20 cellular contexts compared by ENCODE assay signal in the genomic region with DNA sequence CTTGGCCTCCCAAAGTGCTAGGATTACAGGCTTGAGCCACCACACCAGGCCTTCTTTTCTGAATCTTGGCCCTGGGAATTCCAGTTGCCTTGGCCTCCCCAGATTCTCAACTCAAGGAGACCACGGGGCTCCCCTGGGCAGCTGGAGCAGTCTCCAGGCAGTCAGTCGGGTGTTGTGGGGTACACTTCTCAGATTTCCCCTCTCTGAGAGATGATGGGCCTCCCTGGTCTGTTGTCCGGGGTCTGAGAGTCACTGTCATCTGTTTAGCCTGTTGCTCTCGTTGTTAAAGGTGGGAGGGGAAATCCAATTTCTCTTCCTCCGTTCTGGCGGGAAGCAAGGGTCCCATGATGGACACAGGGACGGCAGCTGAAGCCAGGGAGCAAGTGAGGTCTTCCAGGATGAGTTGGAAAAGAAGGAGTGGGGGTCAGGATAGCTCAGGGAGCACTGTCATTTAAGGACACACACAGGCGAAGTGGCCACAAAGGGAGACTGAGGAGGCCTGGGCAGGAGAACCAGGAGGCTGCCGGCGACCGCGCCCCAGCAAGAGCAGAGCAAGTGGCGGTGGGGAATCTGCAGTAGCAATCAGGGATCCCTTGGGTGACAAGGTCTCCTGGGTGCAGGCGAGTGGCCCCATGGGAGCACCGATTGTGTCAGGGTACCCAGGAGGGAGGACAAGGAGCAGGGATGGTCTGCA.
"Had no signal": no experiment of that assay in that cellular context is flagged by ENCODE, and none has a peak within 500 bp of the region (broad histone marks: within the 10 kb centered on the region; RNA-seq: fewer than 3 reads in every experiment).

No MANE protein-coding gene starts in this region.

- H3K9me3 Mint-ChIP-seq: natural killer cell; stimulated activated memory B cell treated with anti-CD40 and anti-IgM and Interleukin-4, amounts not matched to agents 10 μg/mL and 1 μg/mL and 100 μg/mL, for 72 hours; stimulated activated naive CD8-positive, alpha-beta T cell treated with anti-CD3 and anti-CD28 coated beads, Interleukin-15, Interleukin-2, amounts not matched to agents 100 ng/mL and 50 ng/mL, for 24 hours had no signal

- ATAC-seq: esophagus mucosa; heart left ventricle; mucosa of descending colon; natural killer cell; stimulated activated memory B cell treated with anti-CD40 and anti-IgM and Interleukin-4, amounts not matched to agents 10 μg/mL and 1 μg/mL and 100 μg/mL, for 72 hours had no signal

- H3K9me3 ChIP-seq: heart left ventricle, mucosa of descending colon, tibial artery, upper lobe of left lung, vagina had no signal

- H3K27me3 ChIP-seq: dorsolateral prefrontal cortex, tibial artery, upper lobe of left lung, vagina had no signal

- H3K27me3 Mint-ChIP-seq: stimulated activated memory B cell treated with anti-CD40 and anti-IgM and Interleukin-4, amounts not matched to agents 10 μg/mL and 1 μg/mL and 100 μg/mL, for 72 hours; stimulated activated naive CD8-positive, alpha-beta T cell treated with anti-CD3 and anti-CD28 coated beads, Interleukin-15, Interleukin-2, amounts not matched to agents 100 ng/mL and 50 ng/mL, for 24 hours had no signal

- H3K36me3 Mint-ChIP-seq: natural killer cell; stimulated activated memory B cell treated with anti-CD40 and anti-IgM and Interleukin-4, amounts not matched to agents 10 μg/mL and 1 μg/mL and 100 μg/mL, for 72 hours had no signal

- H3K4me3 ChIP-seq: dorsolateral prefrontal cortex, heart left ventricle, mucosa of descending colon, smooth muscle cell, tibial artery, upper lobe of left lung, vagina had no signal

- H3K27ac Mint-ChIP-seq: natural killer cell; stimulated activated memory B cell treated with anti-CD40 and anti-IgM and Interleukin-4, amounts not matched to agents 10 μg/mL and 1 μg/mL and 100 μg/mL, for 72 hours; stimulated activated naive CD8-positive, alpha-beta T cell treated with anti-CD3 and anti-CD28 coated beads, Interleukin-15, Interleukin-2, amounts not matched to agents 100 ng/mL and 50 ng/mL, for 24 hours had no signal

- H3K4me3 Mint-ChIP-seq: natural killer cell; stimulated activated memory B cell treated with anti-CD40 and anti-IgM and Interleukin-4, amounts not matched to agents 10 μg/mL and 1 μg/mL and 100 μg/mL, for 72 hours; stimulated activated naive CD8-positive, alpha-beta T cell treated with anti-CD3 and anti-CD28 coated beads, Interleukin-15, Interleukin-2, amounts not matched to agents 100 ng/mL and 50 ng/mL, for 24 hours had no signal

- DNase-seq: cortex of kidney; dorsolateral prefrontal cortex; effector CD8-positive, alpha-beta T cell; heart left ventricle; hippocampal formation; kidney glomerular epithelial cell; mammary epithelial cell; mucosa of descending colon; natural killer cell; stimulated activated CD4-positive, alpha-beta T cell treated with anti-CD3 and anti-CD28 coated beads, Interleukin-1b, Interleukin-23, amount 100 ng/mL, for 48 hours; stimulated activated CD4-positive, alpha-beta T cell treated with anti-CD3 and anti-CD28 coated beads, Interleukin-4, amount 100 ng/mL, for 24 hours; upper lobe of left lung had no signal

- FAIRE-seq: endometrium, frontal cortex had no signal

- H3K27ac ChIP-seq: dorsolateral prefrontal cortex, heart left ventricle, upper lobe of left lung, vagina had no signal

- H3K4me2 ChIP-seq: smooth muscle cell had no signal
